ENCODE assay signal across 8 cellular contexts in genomic region chr11:64204464-64204989, GRCh38. TPM values are rescaled to one million over a fixed set of nuclear protein-coding genes. Genes with fewer than 3 reads are reported as not detected.
DNase-seq lines count a peak whose midpoint lies in the region; ATAC-seq and TF ChIP-seq lines count a peak whose summit lies in the region.

No MANE protein-coding gene starts in this region.

- H3K4me1 Mint-ChIP-seq in naive thymus-derived CD4-positive, alpha-beta T cell, result peaks cover 25 to 51% (median 36%) of the 10 kb centered on the region in 7 donors

- no peak overlapping the region for H3K4me3 ChIP-seq in KMS-11 (IDR thresholded peaks at IDR 0.05; ENCODE audit: insufficient read depth, low read depth, low read length)
- no peak overlapping the region for H3K4me3 ChIP-seq in PC-9
- no peak overlapping the region for H3K4me3 ChIP-seq in naive thymus-derived CD4-positive, alpha-beta T cell (ENCODE audit: low read length)

- H3K4me2 ChIP-seq in KMS-11 (no peak overlapping the region; the same call in 1 of the 2 replicates), PC-9 (no peak overlapping the region)

- CTCF ChIA-PET in PC-9 (lab: Charles Lee), result interaction anchor here (0.6 to 1.9 kb wide), 16 partner anchors 8 to 151 kb away, joined by 3 to 23 read pairs (median 4); partner anchors contain the start of genes NUDT22, PRDX5 and TRPT1
- CTCF ChIA-PET in naive thymus-derived CD4-positive, alpha-beta T cell (lab: Charles Lee), result interaction anchor here (0.6 to 7.4 kb wide), 38 partner anchors 9 to 577 kb away, joined by 3 to 165 read pairs (median 4); partner anchors contain the start of genes BAD, CATSPERZ, ESRRA and FKBP2

- intact Hi-C loops in PC-9 (cut with micrococcal nuclease; ENCODE audit: unreplicated experiment), result loop anchor here (1.0 kb wide), 5 partner anchors 48 to 449 kb away; no protein-coding TSS in a partner anchor
- intact Hi-C loops in naive thymus-derived CD4-positive, alpha-beta T cell (cut with micrococcal nuclease), result loop anchor here (1.0 to 2.0 kb wide), 8 partner anchors 18 to 448 kb away; partner anchors contain the start of genes DNAJC4 (in 1 of the 2), GPR137 (in 1 of the 2), NUDT22 (in 1 of the 2) and PLCB3 (in 1 of the 2)

- peaks cover 83% of the 10 kb centered on the region for H3F3A ChIP-seq in PC-9 (ENCODE audit: insufficient read depth, low read depth)

- H3K79me2 ChIP-seq in KMS-11 (ENCODE audit: insufficient read depth, low read depth) (peaks cover 8% of the 10 kb centered on the region; the same call in 1 of the 2 replicates), PC-9 (ENCODE audit: low read depth) (no peaks in the 10 kb centered on the region)

- no peaks in the 10 kb centered on the region for H3K9me2 ChIP-seq in PC-9 (ENCODE audit: insufficient read depth)

- no peak overlapping the region for H2AFZ ChIP-seq in KMS-11 (ENCODE audit: low read depth)
- H2AFZ ChIP-seq in PC-9, result no peak overlapping the region

- H3K9ac ChIP-seq in KMS-11, result no peak overlapping the region

- no peak for TF ChIP-seq POLR2A in erythroblast (IDR thresholded peaks at IDR 0.05; ENCODE audit: low read length)

- no peaks in the 10 kb centered on the region for H3K9me3 Mint-ChIP-seq in naive thymus-derived CD4-positive, alpha-beta T cell

- H3K36me3 ChIP-seq in KMS-11 (ENCODE audit: insufficient read depth), result peaks cover 18% of the 10 kb centered on the region; the same call in 1 of the 2 replicates
- H3K36me3 ChIP-seq in PC-9 (ENCODE audit: low read depth), result peaks cover 15% of the 10 kb centered on the region; the same call in 1 of the 2 replicates
- H3K36me3 ChIP-seq in naive thymus-derived CD4-positive, alpha-beta T cell (ENCODE audit: control insufficient read depth in 2 of 3, insufficient read depth in 3 of 3, low read length in 3 of 3), result peaks cover 0 to 65% (median 8%) of the 10 kb centered on the region in 3 experiments

- H3K9me3 ChIP-seq in PC-9 (ENCODE audit: insufficient read depth, low read depth), result no peaks in the 10 kb centered on the region
- no peaks in the 10 kb centered on the region for H3K9me3 ChIP-seq in naive thymus-derived CD4-positive, alpha-beta T cell (ENCODE audit: control insufficient read depth in 2 of 3, low read length in 3 of 3)

- no peaks in the 10 kb centered on the region for H3K27me3 Mint-ChIP-seq in naive thymus-derived CD4-positive, alpha-beta T cell

- H3K36me3 Mint-ChIP-seq in naive thymus-derived CD4-positive, alpha-beta T cell, result peaks cover 0 to 50% (median 15%) of the 10 kb centered on the region in 5 donors

- peak; percentile 89 for DNase-seq in COR-L47 (lab: John Stamatoyannopoulos, UW)
- peak; percentile 85 to 93 for DNase-seq in PC-9
- DNase-seq in activated T-cell treated with anti-CD3 and anti-CD28 coated beads for 4 hours, result peak; percentile 72
- DNase-seq in erythroblast (lab: John Stamatoyannopoulos, UW), result peak; percentile 96 to 97
- peak; percentile 61 to 89 (median 83) for DNase-seq in naive thymus-derived CD4-positive, alpha-beta T cell
- DNase-seq in stimulated activated naive CD8-positive, alpha-beta T cell treated with anti-CD3 and anti-CD28 coated beads, Interleukin-15, Interleukin-2, amounts not matched to agents 100 U/mL and 50 U/mL, for 24 hours, result peak; percentile 77

- no TSS peak for BruUV-seq in PC-9 (replicated peaks; lab: Mats Ljungman, UMichigan)

- peak overlapping the region; percentile 43 to 98 (median 86) for H3K27ac Mint-ChIP-seq in naive thymus-derived CD4-positive, alpha-beta T cell

- POLR2A ChIA-PET in PC-9 (lab: Charles Lee; ENCODE audit: unreplicated experiment), result interaction anchor here (0.6 to 0.7 kb wide), 4 partner anchors 67 to 1287 kb away, joined by 3 to 10 read pairs (median 8); no protein-coding TSS in a partner anchor
- POLR2A ChIA-PET in naive thymus-derived CD4-positive, alpha-beta T cell (lab: Charles Lee), result interaction anchor here (0.7 to 11.2 kb wide), 17 partner anchors 14 to 1351 kb away, joined by 3 to 220 read pairs (median 14); partner anchors contain the start of genes CATSPERZ, CCDC88B, DNAJC4 and ESRRA

- H3K4me3 Mint-ChIP-seq in naive thymus-derived CD4-positive, alpha-beta T cell, result peak overlapping the region; percentile 27 to 87 (median 68)

- peak; percentile 73 for TF ChIP-seq CTCF in KMS-11 (conservative IDR thresholded peaks at IDR 0.05; ENCODE audit: low read depth, low read length)
- peak; percentile 88 for TF ChIP-seq CTCF in PC-9 (conservative IDR thresholded peaks at IDR 0.05)

- ATAC-seq in naive thymus-derived CD4-positive, alpha-beta T cell, result peak; percentile 75
- no peak for ATAC-seq in stimulated activated naive CD8-positive, alpha-beta T cell treated with anti-CD3 and anti-CD28 coated beads, Interleukin-15, Interleukin-2, amounts not matched to agents 100 U/mL and 50 U/mL, for 24 hours
- no peak for ATAC-seq in HG03457 (IDR thresholded peaks at IDR 0.05; ENCODE audit: unreplicated experiment)

- H3K27ac ChIP-seq in KMS-11, result peak overlapping the region; percentile 2; the same call in 1 of the 2 replicates
- no peak overlapping the region for H3K27ac ChIP-seq in PC-9
- H3K27ac ChIP-seq in naive thymus-derived CD4-positive, alpha-beta T cell (ENCODE audit: low read depth, low read length), result no peak overlapping the region

- H3K4me1 ChIP-seq in KMS-11 (ENCODE audit: low read depth, poor library complexity, severe bottlenecking), result peaks cover 40% of the 10 kb centered on the region
- 0 out of 2 replicates have a peak, but pooled peaks cover 4% of the 10 kb centered on the region for H3K4me1 ChIP-seq in PC-9 (replicated peaks; ENCODE audit: insufficient read depth)
- peaks cover 28 to 32% of the 10 kb centered on the region in 2 donors for H3K4me1 ChIP-seq in naive thymus-derived CD4-positive, alpha-beta T cell (ENCODE audit: control insufficient read depth in 2 of 2, insufficient read depth in 2 of 2, low read length in 2 of 2)

- H3K27me3 ChIP-seq in KMS-11 (ENCODE audit: insufficient read depth, low read depth), result no peaks in the 10 kb centered on the region
- no peaks in the 10 kb centered on the region for H3K27me3 ChIP-seq in PC-9 (ENCODE audit: insufficient read depth, low read depth)
- no peaks in the 10 kb centered on the region for H3K27me3 ChIP-seq in naive thymus-derived CD4-positive, alpha-beta T cell (ENCODE audit: control insufficient read depth in 2 of 2, insufficient read depth in 2 of 2, low read length in 2 of 2)

- H4K20me1 ChIP-seq in KMS-11 (ENCODE audit: insufficient read depth), result 0 out of 2 replicates have a peak, but pooled peaks cover 6% of the 10 kb centered on the region
- H4K20me1 ChIP-seq in PC-9 (ENCODE audit: insufficient read depth), result peaks cover 28% of the 10 kb centered on the region

RNA-seq across cellular contexts. Expression of gene FERMT3, which starts 2.0 kb away (rescaled TPM):
- 5.0 and 6.6 TPM in 2 replicates for total RNA-seq in PC-9 (2021)
- 100 to 1,000 TPM in 4 of 5 experiments, 10 to 100 TPM in 1; 77.1 to 209 (median 120) TPM for total RNA-seq in naive thymus-derived CD4-positive, alpha-beta T cell
- 100 to 1,000 TPM; 119 to 186 TPM for polyA plus RNA-seq in naive thymus-derived CD4-positive, alpha-beta T cell

RNA-seq across cellular contexts. Expression of gene STIP1, which starts 18.6 kb away (rescaled TPM):
- total RNA-seq in PC-9 (2021), result 267 and 299 TPM in 2 replicates
- 100 to 1,000 TPM in 1 of 5 experiments, 10 to 100 TPM in 4; 45.1 to 243 (median 88.8) TPM for total RNA-seq in naive thymus-derived CD4-positive, alpha-beta T cell
- polyA plus RNA-seq in naive thymus-derived CD4-positive, alpha-beta T cell, result 100 to 1,000 TPM in 1 of 2 donors, 10 to 100 TPM in 1; 56.6 to 123 TPM

RNA-seq across cellular contexts. Expression of gene TRPT1, which starts 21.5 kb away (rescaled TPM):
- total RNA-seq in PC-9 (2021), result 55.2 and 76.2 TPM in 2 replicates
- total RNA-seq in naive thymus-derived CD4-positive, alpha-beta T cell, result 10 to 100 TPM; 24.0 to 53.0 (median 27.2) TPM
- 10 to 100 TPM; 50.0 to 53.7 TPM for polyA plus RNA-seq in naive thymus-derived CD4-positive, alpha-beta T cell

RNA-seq across cellular contexts. Expression of gene NUDT22, which starts 21.5 kb away (rescaled TPM):
- total RNA-seq in PC-9 (2021), result 87.4 and 112 TPM in 2 replicates
- 10 to 100 TPM; 47.8 to 94.0 (median 78.3) TPM for total RNA-seq in naive thymus-derived CD4-positive, alpha-beta T cell
- polyA plus RNA-seq in naive thymus-derived CD4-positive, alpha-beta T cell, result 10 to 100 TPM; 40.7 to 51.2 TPM

RNA-seq across cellular contexts. Expression of gene DNAJC4, which starts 25.8 kb away (rescaled TPM):
- total RNA-seq in PC-9 (2021), result 55.0 and 57.1 TPM in 2 replicates
- total RNA-seq in naive thymus-derived CD4-positive, alpha-beta T cell, result 10 to 100 TPM; 39.3 to 61.7 (median 47.4) TPM
- polyA plus RNA-seq in naive thymus-derived CD4-positive, alpha-beta T cell, result 10 to 100 TPM; 24.3 to 26.7 TPM

Comparison
In these comparisons a context has a peak if more than half of its experiments do, and no peak if none do; other contexts are left out.
1. RNA of gene FERMT3, which starts 2.0 kb away (total RNA-seq): 77.1 to 209 TPM in naive thymus-derived CD4-positive, alpha-beta T cell; 5.0 to 6.6 TPM in PC-9; every median in the first group is over 10 times any median in the second.
2. Peak in every context shown above with its lines, with median percentiles within 50 percentile points of each other: DNase-seq.